Comparison of ENCODE assay signal across 10 cellular contexts in genomic region chr19:50725932-50726230, GRCh38. TPM values are rescaled to one million over a fixed set of nuclear protein-coding genes. Genes with fewer than 3 reads are reported as not detected.
DNase-seq lines count a peak whose midpoint lies in the region; ATAC-seq and TF ChIP-seq lines count a peak whose summit lies in the region.
"Had no signal": no experiment of that assay in that cellular context is flagged by ENCODE, and none has a peak within 500 bp of the region (broad histone marks: within the 10 kb centered on the region; RNA-seq: fewer than 3 reads in every experiment).

No MANE protein-coding gene starts in this region.

- peaks cover 5% of the 10 kb centered on the region for H3K27me3 Mint-ChIP-seq in chondrocyte (ENCODE audit: low read depth)
- H3K27me3 Mint-ChIP-seq in naive thymus-derived CD4-positive, alpha-beta T cell, result peaks cover 39 to 67% (median 46%) of the 10 kb centered on the region in 5 donors

- no peak overlapping the region for H3K27ac Mint-ChIP-seq in chondrocyte (ENCODE audit: unreplicated experiment)
- H3K27ac Mint-ChIP-seq in naive thymus-derived CD4-positive, alpha-beta T cell, result peak overlapping the region in 4 of 9 donors; percentile 28 to 87 (median 60)

- POLR2A ChIA-PET in AG04449 (lab: Yijun Ruan, JAX), result no interaction called here
- POLR2A ChIA-PET in naive thymus-derived CD4-positive, alpha-beta T cell (lab: Charles Lee), result no interaction called here

- in situ Hi-C loops in KBM-7 (cut with MboI; ENCODE audit: low pct_unique_long_range_greater_than_20kb, low sequenced_read_pairs), result no loop called here

- intact Hi-C loops in naive thymus-derived CD4-positive, alpha-beta T cell (cut with micrococcal nuclease), result loop anchor here (10.0 kb wide), 5 partner anchors 199 to 979 kb away; partner anchors contain the start of genes POLD1 (in 1 of the 2), VRK3 (in 1 of the 2) and ZNF473 (in 1 of the 2)

- TF ChIP-seq CTCF in AG04449 (IDR thresholded peaks at IDR 0.05; ENCODE audit: insufficient read depth, low read length, missing control alignments) (no peak), HFF-Myc (IDR thresholded peaks at IDR 0.05; ENCODE audit: low read depth, low read length, missing control alignments) (no peak), chondrocyte (IDR thresholded peaks at IDR 0.05) (no peak)

- peaks cover 5 to 12% of the 10 kb centered on the region in 2 donors for H3K27me3 ChIP-seq in naive thymus-derived CD4-positive, alpha-beta T cell (ENCODE audit: control insufficient read depth in 2 of 2, insufficient read depth in 2 of 2, low read length in 2 of 2)

- H3K27ac ChIP-seq in naive thymus-derived CD4-positive, alpha-beta T cell (ENCODE audit: low read depth, low read length), result peak overlapping the region; percentile 66

- no peak for ATAC-seq in naive thymus-derived CD4-positive, alpha-beta T cell

- peaks cover 14% of the 10 kb centered on the region for H3K4me1 Mint-ChIP-seq in chondrocyte (ENCODE audit: low read depth)
- H3K4me1 Mint-ChIP-seq in naive thymus-derived CD4-positive, alpha-beta T cell, result peaks cover 0 to 28% (median 22%) of the 10 kb centered on the region in 7 donors

- peaks cover 5 to 12% of the 10 kb centered on the region in 2 donors for H3K4me1 ChIP-seq in naive thymus-derived CD4-positive, alpha-beta T cell (ENCODE audit: control insufficient read depth in 2 of 2, insufficient read depth in 2 of 2, low read length in 2 of 2)

- no peaks in the 10 kb centered on the region for H3K9me3 Mint-ChIP-seq in chondrocyte (ENCODE audit: low read depth)
- H3K9me3 Mint-ChIP-seq in naive thymus-derived CD4-positive, alpha-beta T cell, result peaks cover 0 to 10% (median 2%) of the 10 kb centered on the region in 11 donors

- DNase-seq in AG04449 (ENCODE audit: low read depth, low spot score) (no peak), HFF-Myc (ENCODE audit: extremely low read depth, low read depth) (no peak), chondrocyte (ENCODE audit: low spot score) (no peak), KBM-7 (no peak), SK-N-DZ (ENCODE audit: low spot score) (no peak), NCI-H526 treated with DMSO at 0.1 percent for 48 hours (lab: John Stamatoyannopoulos, UW) (no peak), midbrain (lab: John Stamatoyannopoulos, UW) (no peak)
- DNase-seq in naive thymus-derived CD4-positive, alpha-beta T cell, result no peak

- CTCF ChIA-PET in AG04449 (lab: Yijun Ruan, JAX), result no interaction called here
- CTCF ChIA-PET in naive thymus-derived CD4-positive, alpha-beta T cell (lab: Charles Lee), result no interaction called here

- H3K4me3 Mint-ChIP-seq in chondrocyte (ENCODE audit: unreplicated experiment), result peak overlapping the region; percentile 86
- peak overlapping the region; percentile 79 to 92 (median 84) for H3K4me3 Mint-ChIP-seq in naive thymus-derived CD4-positive, alpha-beta T cell

- H3K4me3 ChIP-seq in AG04449 (ENCODE audit: low read depth, low read length) (peak overlapping the region; percentile 73), HFF-Myc (replicated peaks; ENCODE audit: low read depth, low read length) (peak overlapping the region; percentile 78)
- H3K4me3 ChIP-seq in naive thymus-derived CD4-positive, alpha-beta T cell (ENCODE audit: low read length), result peak overlapping the region; percentile 61

- H3K36me3 Mint-ChIP-seq in chondrocyte (ENCODE audit: low read depth), result no peaks in the 10 kb centered on the region
- H3K36me3 Mint-ChIP-seq in naive thymus-derived CD4-positive, alpha-beta T cell, result peaks cover 0 to 5% (median 0%) of the 10 kb centered on the region in 5 donors

- H3K36me3 ChIP-seq in naive thymus-derived CD4-positive, alpha-beta T cell (ENCODE audit: control insufficient read depth in 2 of 3, insufficient read depth in 3 of 3, low read length in 3 of 3), result no peaks in the 10 kb centered on the region

- H3K9me3 ChIP-seq in naive thymus-derived CD4-positive, alpha-beta T cell (ENCODE audit: control insufficient read depth in 2 of 3, low read length in 3 of 3), result no peaks in the 10 kb centered on the region

RNA-seq across cellular contexts. Expression of gene CLEC11A, which starts 2.7 kb away (rescaled TPM):
- 2.9 to 5.4 TPM (median 5.1 TPM) in 3 replicates for total RNA-seq in chondrocyte
- 1 to 10 TPM in 4 of 5 experiments, under 1 TPM in 1; 0.36 to 4.6 (median 3.1) TPM for total RNA-seq in naive thymus-derived CD4-positive, alpha-beta T cell
- 1 to 10 TPM; 2.4 to 6.4 TPM for polyA plus RNA-seq in naive thymus-derived CD4-positive, alpha-beta T cell
- 15.4 and 21.5 TPM in 2 replicates for polyA plus RNA-seq in SK-N-DZ (2014; cell fraction: cytosol; rRNA removed)
- 30.9 and 44.3 TPM in 2 replicates for polyA plus RNA-seq in SK-N-DZ (2014; cell fraction: nucleus; rRNA removed)

RNA-seq across cellular contexts. Expression of gene SHANK1, which starts 6.3 kb away (rescaled TPM):
- 0.27 to 0.65 TPM (median 0.41 TPM) in 3 replicates for total RNA-seq in chondrocyte
- under 1 TPM in 2 of 5 experiments, not detected in 3; 0.64 to 0.69 TPM for total RNA-seq in naive thymus-derived CD4-positive, alpha-beta T cell
- polyA plus RNA-seq in naive thymus-derived CD4-positive, alpha-beta T cell, result not detected
- polyA plus RNA-seq in SK-N-DZ (2014; cell fraction: cytosol; rRNA removed), result 0.54 and 2.1 TPM in 2 replicates
- 1.2 and 5.0 TPM in 2 replicates for polyA plus RNA-seq in SK-N-DZ (2014; cell fraction: nucleus; rRNA removed)
- total RNA-seq: lung microvascular endothelial cell had no signal

RNA-seq across cellular contexts. Expression of gene GPR32, which starts 44.4 kb away (rescaled TPM):
- total RNA-seq in chondrocyte, result not detected in 3 replicates
- total RNA-seq in naive thymus-derived CD4-positive, alpha-beta T cell, result not detected
- not detected for polyA plus RNA-seq in naive thymus-derived CD4-positive, alpha-beta T cell
- not detected in 2 replicates for polyA plus RNA-seq in SK-N-DZ (2014; cell fraction: cytosol; rRNA removed)
- polyA plus RNA-seq in SK-N-DZ (2014; cell fraction: nucleus; rRNA removed), result not detected in 2 replicates
- total RNA-seq: LHCN-M2, lung microvascular endothelial cell had no signal
